In the genomic region with DNA sequence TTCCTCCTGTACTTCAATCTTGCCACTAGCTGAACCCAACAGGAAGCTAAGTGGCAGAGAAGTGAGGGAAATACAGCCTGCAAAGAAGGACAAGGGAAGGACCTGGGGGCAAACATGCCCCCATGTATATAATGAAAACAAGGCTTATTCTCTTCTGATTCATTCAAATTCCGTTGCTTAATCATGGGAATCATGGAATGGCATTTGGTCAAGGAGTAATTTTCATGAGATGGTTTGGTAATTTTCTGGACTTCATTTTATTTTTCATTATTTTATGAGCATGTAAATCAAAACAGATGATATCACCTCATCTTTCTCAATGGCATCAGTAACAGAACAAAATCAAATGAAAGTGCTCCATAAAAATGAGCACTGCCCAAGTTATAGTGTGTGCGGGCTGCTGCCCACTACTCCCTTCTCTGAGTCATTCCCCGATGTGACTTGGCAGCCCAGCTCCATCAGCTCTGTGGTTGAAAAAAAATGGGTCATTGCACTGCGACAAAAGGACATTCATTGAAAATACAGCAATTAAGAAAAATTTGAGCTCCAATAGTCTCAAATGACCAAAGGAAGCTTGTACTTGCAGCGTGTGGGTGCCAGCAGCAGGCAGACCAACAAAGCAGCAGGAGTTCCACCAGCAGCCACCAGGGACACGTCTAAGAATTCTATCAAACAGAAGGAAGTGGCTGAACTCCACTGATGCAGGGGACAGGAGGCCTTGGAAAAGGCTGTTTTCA, we compare ENCODE assay signal across 1 cellular context.
TF ChIP-seq lines count a peak whose summit lies in the region.

No MANE protein-coding gene starts in this region.

TF ChIP-seq in K562, 482 proteins besides CTCF, POLR2A, EP300 and RAD21 (continued from another document):
- TF ChIP-seq, protein P1, sequence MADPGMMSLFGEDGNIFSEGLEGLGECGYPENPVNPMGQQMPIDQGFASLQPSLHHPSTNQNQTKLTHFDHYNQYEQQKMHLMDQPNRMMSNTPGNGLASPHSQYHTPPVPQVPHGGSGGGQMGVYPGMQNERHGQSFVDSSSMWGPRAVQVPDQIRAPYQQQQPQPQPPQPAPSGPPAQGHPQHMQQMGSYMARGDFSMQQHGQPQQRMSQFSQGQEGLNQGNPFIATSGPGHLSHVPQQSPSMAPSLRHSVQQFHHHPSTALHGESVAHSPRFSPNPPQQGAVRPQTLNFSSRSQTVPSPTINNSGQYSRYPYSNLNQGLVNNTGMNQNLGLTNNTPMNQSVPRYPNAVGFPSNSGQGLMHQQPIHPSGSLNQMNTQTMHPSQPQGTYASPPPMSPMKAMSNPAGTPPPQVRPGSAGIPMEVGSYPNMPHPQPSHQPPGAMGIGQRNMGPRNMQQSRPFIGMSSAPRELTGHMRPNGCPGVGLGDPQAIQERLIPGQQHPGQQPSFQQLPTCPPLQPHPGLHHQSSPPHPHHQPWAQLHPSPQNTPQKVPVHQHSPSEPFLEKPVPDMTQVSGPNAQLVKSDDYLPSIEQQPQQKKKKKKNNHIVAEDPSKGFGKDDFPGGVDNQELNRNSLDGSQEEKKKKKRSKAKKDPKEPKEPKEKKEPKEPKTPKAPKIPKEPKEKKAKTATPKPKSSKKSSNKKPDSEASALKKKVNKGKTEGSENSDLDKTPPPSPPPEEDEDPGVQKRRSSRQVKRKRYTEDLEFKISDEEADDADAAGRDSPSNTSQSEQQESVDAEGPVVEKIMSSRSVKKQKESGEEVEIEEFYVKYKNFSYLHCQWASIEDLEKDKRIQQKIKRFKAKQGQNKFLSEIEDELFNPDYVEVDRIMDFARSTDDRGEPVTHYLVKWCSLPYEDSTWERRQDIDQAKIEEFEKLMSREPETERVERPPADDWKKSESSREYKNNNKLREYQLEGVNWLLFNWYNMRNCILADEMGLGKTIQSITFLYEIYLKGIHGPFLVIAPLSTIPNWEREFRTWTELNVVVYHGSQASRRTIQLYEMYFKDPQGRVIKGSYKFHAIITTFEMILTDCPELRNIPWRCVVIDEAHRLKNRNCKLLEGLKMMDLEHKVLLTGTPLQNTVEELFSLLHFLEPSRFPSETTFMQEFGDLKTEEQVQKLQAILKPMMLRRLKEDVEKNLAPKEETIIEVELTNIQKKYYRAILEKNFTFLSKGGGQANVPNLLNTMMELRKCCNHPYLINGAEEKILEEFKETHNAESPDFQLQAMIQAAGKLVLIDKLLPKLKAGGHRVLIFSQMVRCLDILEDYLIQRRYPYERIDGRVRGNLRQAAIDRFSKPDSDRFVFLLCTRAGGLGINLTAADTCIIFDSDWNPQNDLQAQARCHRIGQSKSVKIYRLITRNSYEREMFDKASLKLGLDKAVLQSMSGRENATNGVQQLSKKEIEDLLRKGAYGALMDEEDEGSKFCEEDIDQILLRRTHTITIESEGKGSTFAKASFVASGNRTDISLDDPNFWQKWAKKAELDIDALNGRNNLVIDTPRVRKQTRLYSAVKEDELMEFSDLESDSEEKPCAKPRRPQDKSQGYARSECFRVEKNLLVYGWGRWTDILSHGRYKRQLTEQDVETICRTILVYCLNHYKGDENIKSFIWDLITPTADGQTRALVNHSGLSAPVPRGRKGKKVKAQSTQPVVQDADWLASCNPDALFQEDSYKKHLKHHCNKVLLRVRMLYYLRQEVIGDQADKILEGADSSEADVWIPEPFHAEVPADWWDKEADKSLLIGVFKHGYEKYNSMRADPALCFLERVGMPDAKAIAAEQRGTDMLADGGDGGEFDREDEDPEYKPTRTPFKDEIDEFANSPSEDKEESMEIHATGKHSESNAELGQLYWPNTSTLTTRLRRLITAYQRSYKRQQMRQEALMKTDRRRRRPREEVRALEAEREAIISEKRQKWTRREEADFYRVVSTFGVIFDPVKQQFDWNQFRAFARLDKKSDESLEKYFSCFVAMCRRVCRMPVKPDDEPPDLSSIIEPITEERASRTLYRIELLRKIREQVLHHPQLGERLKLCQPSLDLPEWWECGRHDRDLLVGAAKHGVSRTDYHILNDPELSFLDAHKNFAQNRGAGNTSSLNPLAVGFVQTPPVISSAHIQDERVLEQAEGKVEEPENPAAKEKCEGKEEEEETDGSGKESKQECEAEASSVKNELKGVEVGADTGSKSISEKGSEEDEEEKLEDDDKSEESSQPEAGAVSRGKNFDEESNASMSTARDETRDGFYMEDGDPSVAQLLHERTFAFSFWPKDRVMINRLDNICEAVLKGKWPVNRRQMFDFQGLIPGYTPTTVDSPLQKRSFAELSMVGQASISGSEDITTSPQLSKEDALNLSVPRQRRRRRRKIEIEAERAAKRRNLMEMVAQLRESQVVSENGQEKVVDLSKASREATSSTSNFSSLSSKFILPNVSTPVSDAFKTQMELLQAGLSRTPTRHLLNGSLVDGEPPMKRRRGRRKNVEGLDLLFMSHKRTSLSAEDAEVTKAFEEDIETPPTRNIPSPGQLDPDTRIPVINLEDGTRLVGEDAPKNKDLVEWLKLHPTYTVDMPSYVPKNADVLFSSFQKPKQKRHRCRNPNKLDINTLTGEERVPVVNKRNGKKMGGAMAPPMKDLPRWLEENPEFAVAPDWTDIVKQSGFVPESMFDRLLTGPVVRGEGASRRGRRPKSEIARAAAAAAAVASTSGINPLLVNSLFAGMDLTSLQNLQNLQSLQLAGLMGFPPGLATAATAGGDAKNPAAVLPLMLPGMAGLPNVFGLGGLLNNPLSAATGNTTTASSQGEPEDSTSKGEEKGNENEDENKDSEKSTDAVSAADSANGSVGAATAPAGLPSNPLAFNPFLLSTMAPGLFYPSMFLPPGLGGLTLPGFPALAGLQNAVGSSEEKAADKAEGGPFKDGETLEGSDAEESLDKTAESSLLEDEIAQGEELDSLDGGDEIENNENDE (IDR thresholded peaks at IDR 0.05; ENCODE audit: low read depth, low read length) = no peak
- TF ChIP-seq, protein P2, sequence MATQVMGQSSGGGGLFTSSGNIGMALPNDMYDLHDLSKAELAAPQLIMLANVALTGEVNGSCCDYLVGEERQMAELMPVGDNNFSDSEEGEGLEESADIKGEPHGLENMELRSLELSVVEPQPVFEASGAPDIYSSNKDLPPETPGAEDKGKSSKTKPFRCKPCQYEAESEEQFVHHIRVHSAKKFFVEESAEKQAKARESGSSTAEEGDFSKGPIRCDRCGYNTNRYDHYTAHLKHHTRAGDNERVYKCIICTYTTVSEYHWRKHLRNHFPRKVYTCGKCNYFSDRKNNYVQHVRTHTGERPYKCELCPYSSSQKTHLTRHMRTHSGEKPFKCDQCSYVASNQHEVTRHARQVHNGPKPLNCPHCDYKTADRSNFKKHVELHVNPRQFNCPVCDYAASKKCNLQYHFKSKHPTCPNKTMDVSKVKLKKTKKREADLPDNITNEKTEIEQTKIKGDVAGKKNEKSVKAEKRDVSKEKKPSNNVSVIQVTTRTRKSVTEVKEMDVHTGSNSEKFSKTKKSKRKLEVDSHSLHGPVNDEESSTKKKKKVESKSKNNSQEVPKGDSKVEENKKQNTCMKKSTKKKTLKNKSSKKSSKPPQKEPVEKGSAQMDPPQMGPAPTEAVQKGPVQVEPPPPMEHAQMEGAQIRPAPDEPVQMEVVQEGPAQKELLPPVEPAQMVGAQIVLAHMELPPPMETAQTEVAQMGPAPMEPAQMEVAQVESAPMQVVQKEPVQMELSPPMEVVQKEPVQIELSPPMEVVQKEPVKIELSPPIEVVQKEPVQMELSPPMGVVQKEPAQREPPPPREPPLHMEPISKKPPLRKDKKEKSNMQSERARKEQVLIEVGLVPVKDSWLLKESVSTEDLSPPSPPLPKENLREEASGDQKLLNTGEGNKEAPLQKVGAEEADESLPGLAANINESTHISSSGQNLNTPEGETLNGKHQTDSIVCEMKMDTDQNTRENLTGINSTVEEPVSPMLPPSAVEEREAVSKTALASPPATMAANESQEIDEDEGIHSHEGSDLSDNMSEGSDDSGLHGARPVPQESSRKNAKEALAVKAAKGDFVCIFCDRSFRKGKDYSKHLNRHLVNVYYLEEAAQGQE (CRISPR knock-in tag; IDR thresholded peaks at IDR 0.05; ENCODE audit: low read depth) = no peak
- TF ChIP-seq, protein P3, sequence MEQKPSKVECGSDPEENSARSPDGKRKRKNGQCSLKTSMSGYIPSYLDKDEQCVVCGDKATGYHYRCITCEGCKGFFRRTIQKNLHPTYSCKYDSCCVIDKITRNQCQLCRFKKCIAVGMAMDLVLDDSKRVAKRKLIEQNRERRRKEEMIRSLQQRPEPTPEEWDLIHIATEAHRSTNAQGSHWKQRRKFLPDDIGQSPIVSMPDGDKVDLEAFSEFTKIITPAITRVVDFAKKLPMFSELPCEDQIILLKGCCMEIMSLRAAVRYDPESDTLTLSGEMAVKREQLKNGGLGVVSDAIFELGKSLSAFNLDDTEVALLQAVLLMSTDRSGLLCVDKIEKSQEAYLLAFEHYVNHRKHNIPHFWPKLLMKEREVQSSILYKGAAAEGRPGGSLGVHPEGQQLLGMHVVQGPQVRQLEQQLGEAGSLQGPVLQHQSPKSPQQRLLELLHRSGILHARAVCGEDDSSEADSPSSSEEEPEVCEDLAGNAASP (IDR thresholded peaks at IDR 0.05) = no peak
- no peak for TF ChIP-seq ZNF699 (CRISPR knock-in tag; IDR thresholded peaks at IDR 0.05; ENCODE audit: insufficient replicate concordance)
- no peak for TF ChIP-seq HDAC8 (tag; IDR thresholded peaks at IDR 0.05)
- TF ChIP-seq ZSCAN32 (CRISPR knock-in tag; IDR thresholded peaks at IDR 0.05) = no peak
- no peak for TF ChIP-seq DACH1 (IDR thresholded peaks at IDR 0.05; ENCODE audit: partially characterized antibody)
